ENCODE assay signal across 1 cellular context in the genomic region with DNA sequence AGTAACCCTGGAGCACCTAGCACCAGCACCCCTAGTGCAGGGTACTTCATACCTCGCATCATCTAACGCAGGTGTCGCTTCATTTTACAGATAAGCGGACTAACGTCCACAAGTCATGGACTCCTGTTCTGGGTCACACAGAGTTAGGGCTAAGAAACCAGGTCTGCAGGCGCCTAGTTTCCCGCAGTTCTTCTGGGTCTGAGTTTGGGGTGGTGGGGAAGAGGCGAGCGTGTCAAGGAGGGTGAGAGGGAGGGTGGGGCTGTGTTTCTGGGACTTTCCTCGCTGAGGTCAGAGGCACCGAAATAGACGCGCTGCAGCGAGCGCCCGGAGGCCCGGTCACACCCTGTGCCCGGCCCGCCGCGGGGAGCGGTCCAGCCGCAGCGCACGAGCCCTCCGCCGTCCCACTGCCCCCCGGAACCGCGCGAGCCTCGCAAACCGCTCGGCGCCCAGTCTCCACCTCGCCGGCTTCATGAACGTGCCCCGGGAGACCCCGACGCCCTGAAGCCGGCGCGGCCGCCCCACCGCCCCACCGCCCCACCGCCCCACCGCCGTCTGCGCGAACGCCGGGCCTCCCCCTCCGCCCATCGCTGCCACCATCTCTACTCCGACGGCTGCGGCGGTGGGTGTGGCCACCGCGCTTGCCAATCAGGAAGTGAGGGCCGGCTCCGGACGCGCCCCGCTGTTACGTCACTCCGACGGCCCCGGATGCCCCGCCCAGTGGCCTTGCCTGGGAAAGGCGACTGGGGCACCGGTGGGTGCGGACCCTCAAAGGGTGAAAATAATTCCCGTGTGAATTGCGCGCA.
A peak's percentile ranks its signal among the peaks of the same experiment; 100 is the strongest.
TF ChIP-seq lines count a peak whose summit lies in the region.

No MANE protein-coding gene starts in this region.

TF ChIP-seq in HEK293, 187 proteins besides CTCF, POLR2A, EP300 and RAD21 (continued from another document and continues in another):
- TF ChIP-seq, protein P1, sequence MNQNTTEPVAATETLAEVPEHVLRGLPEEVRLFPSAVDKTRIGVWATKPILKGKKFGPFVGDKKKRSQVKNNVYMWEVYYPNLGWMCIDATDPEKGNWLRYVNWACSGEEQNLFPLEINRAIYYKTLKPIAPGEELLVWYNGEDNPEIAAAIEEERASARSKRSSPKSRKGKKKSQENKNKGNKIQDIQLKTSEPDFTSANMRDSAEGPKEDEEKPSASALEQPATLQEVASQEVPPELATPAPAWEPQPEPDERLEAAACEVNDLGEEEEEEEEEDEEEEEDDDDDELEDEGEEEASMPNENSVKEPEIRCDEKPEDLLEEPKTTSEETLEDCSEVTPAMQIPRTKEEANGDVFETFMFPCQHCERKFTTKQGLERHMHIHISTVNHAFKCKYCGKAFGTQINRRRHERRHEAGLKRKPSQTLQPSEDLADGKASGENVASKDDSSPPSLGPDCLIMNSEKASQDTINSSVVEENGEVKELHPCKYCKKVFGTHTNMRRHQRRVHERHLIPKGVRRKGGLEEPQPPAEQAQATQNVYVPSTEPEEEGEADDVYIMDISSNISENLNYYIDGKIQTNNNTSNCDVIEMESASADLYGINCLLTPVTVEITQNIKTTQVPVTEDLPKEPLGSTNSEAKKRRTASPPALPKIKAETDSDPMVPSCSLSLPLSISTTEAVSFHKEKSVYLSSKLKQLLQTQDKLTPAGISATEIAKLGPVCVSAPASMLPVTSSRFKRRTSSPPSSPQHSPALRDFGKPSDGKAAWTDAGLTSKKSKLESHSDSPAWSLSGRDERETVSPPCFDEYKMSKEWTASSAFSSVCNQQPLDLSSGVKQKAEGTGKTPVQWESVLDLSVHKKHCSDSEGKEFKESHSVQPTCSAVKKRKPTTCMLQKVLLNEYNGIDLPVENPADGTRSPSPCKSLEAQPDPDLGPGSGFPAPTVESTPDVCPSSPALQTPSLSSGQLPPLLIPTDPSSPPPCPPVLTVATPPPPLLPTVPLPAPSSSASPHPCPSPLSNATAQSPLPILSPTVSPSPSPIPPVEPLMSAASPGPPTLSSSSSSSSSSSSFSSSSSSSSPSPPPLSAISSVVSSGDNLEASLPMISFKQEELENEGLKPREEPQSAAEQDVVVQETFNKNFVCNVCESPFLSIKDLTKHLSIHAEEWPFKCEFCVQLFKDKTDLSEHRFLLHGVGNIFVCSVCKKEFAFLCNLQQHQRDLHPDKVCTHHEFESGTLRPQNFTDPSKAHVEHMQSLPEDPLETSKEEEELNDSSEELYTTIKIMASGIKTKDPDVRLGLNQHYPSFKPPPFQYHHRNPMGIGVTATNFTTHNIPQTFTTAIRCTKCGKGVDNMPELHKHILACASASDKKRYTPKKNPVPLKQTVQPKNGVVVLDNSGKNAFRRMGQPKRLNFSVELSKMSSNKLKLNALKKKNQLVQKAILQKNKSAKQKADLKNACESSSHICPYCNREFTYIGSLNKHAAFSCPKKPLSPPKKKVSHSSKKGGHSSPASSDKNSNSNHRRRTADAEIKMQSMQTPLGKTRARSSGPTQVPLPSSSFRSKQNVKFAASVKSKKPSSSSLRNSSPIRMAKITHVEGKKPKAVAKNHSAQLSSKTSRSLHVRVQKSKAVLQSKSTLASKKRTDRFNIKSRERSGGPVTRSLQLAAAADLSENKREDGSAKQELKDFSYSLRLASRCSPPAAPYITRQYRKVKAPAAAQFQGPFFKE (tag by site-specific recombination; IDR thresholded peaks at IDR 0.05; ENCODE audit: borderline replicate concordance): no peak
- TF ChIP-seq, protein P2, sequence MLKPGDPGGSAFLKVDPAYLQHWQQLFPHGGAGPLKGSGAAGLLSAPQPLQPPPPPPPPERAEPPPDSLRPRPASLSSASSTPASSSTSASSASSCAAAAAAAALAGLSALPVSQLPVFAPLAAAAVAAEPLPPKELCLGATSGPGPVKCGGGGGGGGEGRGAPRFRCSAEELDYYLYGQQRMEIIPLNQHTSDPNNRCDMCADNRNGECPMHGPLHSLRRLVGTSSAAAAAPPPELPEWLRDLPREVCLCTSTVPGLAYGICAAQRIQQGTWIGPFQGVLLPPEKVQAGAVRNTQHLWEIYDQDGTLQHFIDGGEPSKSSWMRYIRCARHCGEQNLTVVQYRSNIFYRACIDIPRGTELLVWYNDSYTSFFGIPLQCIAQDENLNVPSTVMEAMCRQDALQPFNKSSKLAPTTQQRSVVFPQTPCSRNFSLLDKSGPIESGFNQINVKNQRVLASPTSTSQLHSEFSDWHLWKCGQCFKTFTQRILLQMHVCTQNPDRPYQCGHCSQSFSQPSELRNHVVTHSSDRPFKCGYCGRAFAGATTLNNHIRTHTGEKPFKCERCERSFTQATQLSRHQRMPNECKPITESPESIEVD (tag by site-specific recombination; IDR thresholded peaks at IDR 0.05): no peak
- TF ChIP-seq ZNF19 (tag by site-specific recombination; IDR thresholded peaks at IDR 0.05; ENCODE audit: low read depth) (no peak), ZNF248 (tag by site-specific recombination; IDR thresholded peaks at IDR 0.05) (no peak), ZNF596 (tag by site-specific recombination; IDR thresholded peaks at IDR 0.05) (no peak), SP2 (tag by site-specific recombination; IDR thresholded peaks at IDR 0.05) (peak; percentile 60), ZNF600 (tag by site-specific recombination; IDR thresholded peaks at IDR 0.05) (peak; percentile 55), ZNF140 (tag by site-specific recombination; IDR thresholded peaks at IDR 0.05) (no peak), ZNF777 (tag by site-specific recombination; IDR thresholded peaks at IDR 0.05; ENCODE audit: borderline replicate concordance) (no peak), SCRT1 (tag by site-specific recombination; IDR thresholded peaks at IDR 0.05; ENCODE audit: borderline replicate concordance) (no peak), ZNF223 (tag by site-specific recombination; IDR thresholded peaks at IDR 0.05) (no peak), ZNF571 (tag by site-specific recombination; IDR thresholded peaks at IDR 0.05) (no peak), FEZF1 (tag by site-specific recombination; IDR thresholded peaks at IDR 0.05) (no peak), OSR2 (tag by site-specific recombination; IDR thresholded peaks at IDR 0.05) (no peak), GFI1B (tag by site-specific recombination; IDR thresholded peaks at IDR 0.05) (no peak), ZNF121 (tag by site-specific recombination; IDR thresholded peaks at IDR 0.05) (no peak), ZNF558 (tag by site-specific recombination; IDR thresholded peaks at IDR 0.05) (no peak), ZNF747 (tag by site-specific recombination; IDR thresholded peaks at IDR 0.05) (no peak), REPIN1 (tag by site-specific recombination; IDR thresholded peaks at IDR 0.05; ENCODE audit: low read depth) (no peak), ZNF239 (tag by site-specific recombination; IDR thresholded peaks at IDR 0.05) (no peak), ZNF830 (tag by site-specific recombination; IDR thresholded peaks at IDR 0.05; ENCODE audit: low read depth) (no peak), ZNF530 (tag by site-specific recombination; IDR thresholded peaks at IDR 0.05; ENCODE audit: low read depth) (no peak), ZNF654 (tag by site-specific recombination; IDR thresholded peaks at IDR 0.05; ENCODE audit: low read depth) (no peak), ZNF292 (tag by site-specific recombination; IDR thresholded peaks at IDR 0.05; ENCODE audit: borderline replicate concordance, low read depth) (no peak), ZNF211 (tag by site-specific recombination; IDR thresholded peaks at IDR 0.05; ENCODE audit: low read depth) (no peak), GLIS1 (tag by site-specific recombination; IDR thresholded peaks at IDR 0.05) (no peak), ZNF174 (tag by site-specific recombination; IDR thresholded peaks at IDR 0.05) (no peak), SCRT2 (tag by site-specific recombination; IDR thresholded peaks at IDR 0.05) (no peak), ZNF324 (tag by site-specific recombination; IDR thresholded peaks at IDR 0.05) (no peak), ZNF423 (tag by site-specific recombination; IDR thresholded peaks at IDR 0.05) (no peak), TRIM28 (IDR thresholded peaks at IDR 0.05; ENCODE audit: borderline replicate concordance, low read length) (no peak)
- TF ChIP-seq, protein P3, sequence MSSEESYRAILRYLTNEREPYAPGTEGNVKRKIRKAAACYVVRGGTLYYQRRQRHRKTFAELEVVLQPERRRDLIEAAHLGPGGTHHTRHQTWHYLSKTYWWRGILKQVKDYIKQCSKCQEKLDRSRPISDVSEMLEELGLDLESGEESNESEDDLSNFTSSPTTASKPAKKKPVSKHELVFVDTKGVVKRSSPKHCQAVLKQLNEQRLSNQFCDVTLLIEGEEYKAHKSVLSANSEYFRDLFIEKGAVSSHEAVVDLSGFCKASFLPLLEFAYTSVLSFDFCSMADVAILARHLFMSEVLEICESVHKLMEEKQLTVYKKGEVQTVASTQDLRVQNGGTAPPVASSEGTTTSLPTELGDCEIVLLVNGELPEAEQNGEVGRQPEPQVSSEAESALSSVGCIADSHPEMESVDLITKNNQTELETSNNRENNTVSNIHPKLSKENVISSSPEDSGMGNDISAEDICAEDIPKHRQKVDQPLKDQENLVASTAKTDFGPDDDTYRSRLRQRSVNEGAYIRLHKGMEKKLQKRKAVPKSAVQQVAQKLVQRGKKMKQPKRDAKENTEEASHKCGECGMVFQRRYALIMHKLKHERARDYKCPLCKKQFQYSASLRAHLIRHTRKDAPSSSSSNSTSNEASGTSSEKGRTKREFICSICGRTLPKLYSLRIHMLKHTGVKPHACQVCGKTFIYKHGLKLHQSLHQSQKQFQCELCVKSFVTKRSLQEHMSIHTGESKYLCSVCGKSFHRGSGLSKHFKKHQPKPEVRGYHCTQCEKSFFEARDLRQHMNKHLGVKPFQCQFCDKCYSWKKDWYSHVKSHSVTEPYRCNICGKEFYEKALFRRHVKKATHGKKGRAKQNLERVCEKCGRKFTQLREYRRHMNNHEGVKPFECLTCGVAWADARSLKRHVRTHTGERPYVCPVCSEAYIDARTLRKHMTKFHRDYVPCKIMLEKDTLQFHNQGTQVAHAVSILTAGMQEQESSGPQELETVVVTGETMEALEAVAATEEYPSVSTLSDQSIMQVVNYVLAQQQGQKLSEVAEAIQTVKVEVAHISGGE (tag by site-specific recombination; conservative IDR thresholded peaks at IDR 0.05; ENCODE audit: low read depth): no peak
- TF ChIP-seq, protein P4, sequence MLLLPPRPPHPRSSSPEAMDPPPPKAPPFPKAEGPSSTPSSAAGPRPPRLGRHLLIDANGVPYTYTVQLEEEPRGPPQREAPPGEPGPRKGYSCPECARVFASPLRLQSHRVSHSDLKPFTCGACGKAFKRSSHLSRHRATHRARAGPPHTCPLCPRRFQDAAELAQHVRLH (tag by site-specific recombination; IDR thresholded peaks at IDR 0.05): no peak
- TF ChIP-seq, protein P5, sequence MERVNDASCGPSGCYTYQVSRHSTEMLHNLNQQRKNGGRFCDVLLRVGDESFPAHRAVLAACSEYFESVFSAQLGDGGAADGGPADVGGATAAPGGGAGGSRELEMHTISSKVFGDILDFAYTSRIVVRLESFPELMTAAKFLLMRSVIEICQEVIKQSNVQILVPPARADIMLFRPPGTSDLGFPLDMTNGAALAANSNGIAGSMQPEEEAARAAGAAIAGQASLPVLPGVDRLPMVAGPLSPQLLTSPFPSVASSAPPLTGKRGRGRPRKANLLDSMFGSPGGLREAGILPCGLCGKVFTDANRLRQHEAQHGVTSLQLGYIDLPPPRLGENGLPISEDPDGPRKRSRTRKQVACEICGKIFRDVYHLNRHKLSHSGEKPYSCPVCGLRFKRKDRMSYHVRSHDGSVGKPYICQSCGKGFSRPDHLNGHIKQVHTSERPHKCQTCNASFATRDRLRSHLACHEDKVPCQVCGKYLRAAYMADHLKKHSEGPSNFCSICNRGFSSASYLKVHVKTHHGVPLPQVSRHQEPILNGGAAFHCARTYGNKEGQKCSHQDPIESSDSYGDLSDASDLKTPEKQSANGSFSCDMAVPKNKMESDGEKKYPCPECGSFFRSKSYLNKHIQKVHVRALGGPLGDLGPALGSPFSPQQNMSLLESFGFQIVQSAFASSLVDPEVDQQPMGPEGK (tag by site-specific recombination; IDR thresholded peaks at IDR 0.05): peak; percentile 22; the same call in 1 of the 2 replicates
- TF ChIP-seq, protein P6, sequence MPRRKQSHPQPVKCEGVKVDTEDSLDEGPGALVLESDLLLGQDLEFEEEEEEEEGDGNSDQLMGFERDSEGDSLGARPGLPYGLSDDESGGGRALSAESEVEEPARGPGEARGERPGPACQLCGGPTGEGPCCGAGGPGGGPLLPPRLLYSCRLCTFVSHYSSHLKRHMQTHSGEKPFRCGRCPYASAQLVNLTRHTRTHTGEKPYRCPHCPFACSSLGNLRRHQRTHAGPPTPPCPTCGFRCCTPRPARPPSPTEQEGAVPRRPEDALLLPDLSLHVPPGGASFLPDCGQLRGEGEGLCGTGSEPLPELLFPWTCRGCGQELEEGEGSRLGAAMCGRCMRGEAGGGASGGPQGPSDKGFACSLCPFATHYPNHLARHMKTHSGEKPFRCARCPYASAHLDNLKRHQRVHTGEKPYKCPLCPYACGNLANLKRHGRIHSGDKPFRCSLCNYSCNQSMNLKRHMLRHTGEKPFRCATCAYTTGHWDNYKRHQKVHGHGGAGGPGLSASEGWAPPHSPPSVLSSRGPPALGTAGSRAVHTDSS (tag by site-specific recombination; IDR thresholded peaks at IDR 0.05): no peak
- TF ChIP-seq, protein P7, sequence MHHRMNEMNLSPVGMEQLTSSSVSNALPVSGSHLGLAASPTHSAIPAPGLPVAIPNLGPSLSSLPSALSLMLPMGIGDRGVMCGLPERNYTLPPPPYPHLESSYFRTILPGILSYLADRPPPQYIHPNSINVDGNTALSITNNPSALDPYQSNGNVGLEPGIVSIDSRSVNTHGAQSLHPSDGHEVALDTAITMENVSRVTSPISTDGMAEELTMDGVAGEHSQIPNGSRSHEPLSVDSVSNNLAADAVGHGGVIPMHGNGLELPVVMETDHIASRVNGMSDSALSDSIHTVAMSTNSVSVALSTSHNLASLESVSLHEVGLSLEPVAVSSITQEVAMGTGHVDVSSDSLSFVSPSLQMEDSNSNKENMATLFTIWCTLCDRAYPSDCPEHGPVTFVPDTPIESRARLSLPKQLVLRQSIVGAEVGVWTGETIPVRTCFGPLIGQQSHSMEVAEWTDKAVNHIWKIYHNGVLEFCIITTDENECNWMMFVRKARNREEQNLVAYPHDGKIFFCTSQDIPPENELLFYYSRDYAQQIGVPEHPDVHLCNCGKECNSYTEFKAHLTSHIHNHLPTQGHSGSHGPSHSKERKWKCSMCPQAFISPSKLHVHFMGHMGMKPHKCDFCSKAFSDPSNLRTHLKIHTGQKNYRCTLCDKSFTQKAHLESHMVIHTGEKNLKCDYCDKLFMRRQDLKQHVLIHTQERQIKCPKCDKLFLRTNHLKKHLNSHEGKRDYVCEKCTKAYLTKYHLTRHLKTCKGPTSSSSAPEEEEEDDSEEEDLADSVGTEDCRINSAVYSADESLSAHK (tag by site-specific recombination; IDR thresholded peaks at IDR 0.05): no peak
- TF ChIP-seq, protein P8, sequence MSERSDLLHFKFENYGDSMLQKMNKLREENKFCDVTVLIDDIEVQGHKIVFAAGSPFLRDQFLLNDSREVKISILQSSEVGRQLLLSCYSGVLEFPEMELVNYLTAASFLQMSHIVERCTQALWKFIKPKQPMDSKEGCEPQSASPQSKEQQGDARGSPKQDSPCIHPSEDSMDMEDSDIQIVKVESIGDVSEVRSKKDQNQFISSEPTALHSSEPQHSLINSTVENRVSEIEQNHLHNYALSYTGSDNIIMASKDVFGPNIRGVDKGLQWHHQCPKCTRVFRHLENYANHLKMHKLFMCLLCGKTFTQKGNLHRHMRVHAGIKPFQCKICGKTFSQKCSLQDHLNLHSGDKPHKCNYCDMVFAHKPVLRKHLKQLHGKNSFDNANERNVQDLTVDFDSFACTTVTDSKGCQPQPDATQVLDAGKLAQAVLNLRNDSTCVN (tag by site-specific recombination; optimal IDR thresholded peaks at IDR 0.05): peak; percentile 46
